Comparison of ENCODE assay signal across 1 cellular context in genomic region chr22:42601879-42602465, GRCh38.
TF ChIP-seq lines count a peak whose summit lies in the region.

No MANE protein-coding gene starts in this region.

TF ChIP-seq in liver, 16 proteins besides CTCF, POLR2A, EP300 and RAD21 (continued from another document):
- TF ChIP-seq HNF4G (IDR thresholded peaks at IDR 0.05): peak; percentile 25
- no peak for TF ChIP-seq TAF1 (conservative IDR thresholded peaks at IDR 0.05)
- peak; percentile 13 for TF ChIP-seq REST (IDR thresholded peaks at IDR 0.05)
- TF ChIP-seq GABPA (IDR thresholded peaks at IDR 0.05 in 1 of 2, conservative IDR thresholded peaks at IDR 0.05 in 1 of 2): peak in 1 of 2 donors; percentile 39
- TF ChIP-seq NR2F2 (IDR thresholded peaks at IDR 0.05): no peak
- TF ChIP-seq ZBTB33 (IDR thresholded peaks at IDR 0.05): no peak
- no peak for TF ChIP-seq JUND (IDR thresholded peaks at IDR 0.05)
- TF ChIP-seq RXRA (IDR thresholded peaks at IDR 0.05): peak; percentile 64 to 69
- peak; percentile 56 for TF ChIP-seq SP1 (IDR thresholded peaks at IDR 0.05)
